Comparison of ENCODE assay signal across 8 cellular contexts in the genomic region with DNA sequence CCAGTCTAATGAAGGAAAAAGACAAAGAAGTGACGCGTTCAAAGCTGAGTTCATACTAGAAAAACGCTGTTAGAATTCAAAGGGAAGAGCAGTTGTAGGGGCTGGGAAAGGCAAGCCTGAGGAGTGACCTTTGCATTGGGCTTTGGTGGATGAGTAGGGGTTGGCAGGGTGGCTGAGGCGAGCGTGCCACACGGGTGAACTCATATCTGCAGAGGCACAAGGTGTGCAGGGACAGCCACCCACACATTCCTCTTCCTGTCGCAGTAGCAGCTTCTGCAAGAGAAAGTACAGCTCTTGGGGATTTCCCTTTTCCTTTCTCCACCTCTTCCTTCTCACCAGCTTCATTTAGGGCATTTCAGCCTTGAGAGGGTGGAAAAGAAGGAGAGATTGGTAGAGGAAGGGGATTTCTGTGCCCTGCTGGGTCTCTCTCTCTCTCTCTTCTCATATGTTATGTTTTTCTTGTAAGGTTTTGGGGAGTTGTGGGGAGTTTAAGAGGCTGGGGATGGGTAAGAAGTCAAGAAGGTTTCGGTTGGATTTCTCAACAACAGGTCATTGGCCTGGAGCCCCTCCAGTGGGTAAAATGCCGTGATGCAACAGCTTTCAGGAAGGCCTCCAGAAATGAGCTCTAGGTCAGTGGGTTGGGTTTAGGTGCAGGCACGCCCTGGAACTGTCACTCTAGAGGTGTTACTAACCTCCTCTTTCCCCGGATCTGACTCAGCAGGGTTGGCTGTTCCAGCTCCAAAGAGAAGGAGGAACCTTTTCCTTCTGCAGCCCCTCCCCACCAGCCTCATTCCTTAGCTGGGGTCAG. TPM values are rescaled to one million over a fixed set of nuclear protein-coding genes. Genes with fewer than 3 reads are reported as not detected.
DNase-seq lines count a peak whose midpoint lies in the region; ATAC-seq lines count a peak whose summit lies in the region.

No MANE protein-coding gene starts in this region.

- intact Hi-C loops in left cardiac atrium (cut with DNase I) = loop anchor here (2.0 to 5.0 kb wide), 4 partner anchors 81 to 283 kb away; a partner anchor contains a TSS

- ATAC-seq in HG03097 (IDR thresholded peaks at IDR 0.05; ENCODE audit: low FRiP score, unreplicated experiment) (peak; percentile 42), left cardiac atrium (peak; percentile 38 to 73)

- DNase-seq in NCI-H2107 treated with DMSO at 0.1 percent for 48 hours (lab: John Stamatoyannopoulos, UW; ENCODE audit: unreplicated experiment) (peak; percentile 16), NCI-H2107 (lab: John Stamatoyannopoulos, UW) (no peak), RKO (ENCODE audit: low spot score) (peak; percentile 95), left cardiac atrium (peak; percentile 75), NCI-H1694 treated with DMSO at 0.1 percent for 48 hours (lab: John Stamatoyannopoulos, UW) (no peak)
- DNase-seq in activated naive CD4-positive, alpha-beta T cell treated with Interleukin-2 at 50 U/mL for 16 hours = peak; percentile 69
- peak; percentile 55 for DNase-seq in stimulated activated CD4-positive, alpha-beta T cell treated with anti-CD3 and anti-CD28 coated beads, Interleukin-2, amount 100 ng/mL, for 4 hours (ENCODE audit: low read depth)

RNA-seq across cellular contexts. Expression of a gene that starts 40.1 kb away (rescaled TPM):
- 10 to 100 TPM; 26.7 to 40.5 TPM for total RNA-seq in left cardiac atrium

Comparison
In these comparisons a context has a peak if more than half of its experiments do, and no peak if none do; other contexts are left out.
1. DNase-seq: peak in NCI-H2107 treated with DMSO at 0.1 percent for 48 hours (single experiment), RKO (single experiment), activated naive CD4-positive, alpha-beta T cell treated with Interleukin-2 at 50 U/mL for 16 hours (single experiment), left cardiac atrium (single experiment) and stimulated activated CD4-positive, alpha-beta T cell treated with anti-CD3 and anti-CD28 coated beads, Interleukin-2, amount 100 ng/mL, for 4 hours (single experiment); none in NCI-H2107 (single experiment) and NCI-H1694 treated with DMSO at 0.1 percent for 48 hours (single experiment).